Comparison of ENCODE assay signal across 14 cellular contexts in the genomic region with DNA sequence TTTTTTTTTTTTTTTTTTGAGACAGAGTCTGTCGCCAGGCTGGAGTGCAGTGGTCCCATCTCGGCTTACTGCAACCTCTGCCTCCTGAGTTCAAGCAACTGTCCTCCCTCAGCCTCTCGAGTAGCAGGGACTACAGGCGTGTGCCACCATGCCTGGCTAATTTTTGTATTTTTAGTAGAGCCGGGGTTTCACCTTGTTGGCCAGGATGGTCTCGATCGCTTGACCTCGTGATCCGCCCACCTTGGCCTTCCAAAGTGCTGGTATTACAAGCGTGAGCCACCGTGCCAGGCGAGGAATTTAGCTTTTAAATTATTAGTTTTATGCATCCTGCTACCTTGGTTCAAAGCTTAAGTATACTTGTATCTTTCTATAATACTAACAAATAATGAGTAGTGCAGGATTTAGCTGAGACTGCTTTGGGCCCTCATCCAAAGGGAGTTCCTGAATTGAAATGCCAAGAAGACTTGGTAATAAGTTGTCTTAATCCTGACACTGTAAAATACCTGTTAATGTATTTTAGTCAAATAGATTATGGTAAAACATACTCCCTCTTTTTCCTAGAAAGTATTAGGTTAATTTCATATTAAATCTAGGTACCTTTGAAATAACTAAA. TPM values are rescaled to one million over a fixed set of nuclear protein-coding genes. Genes with fewer than 3 reads are reported as not detected.
DNase-seq lines count a peak whose midpoint lies in the region; ATAC-seq and TF ChIP-seq lines count a peak whose summit lies in the region.
"Had no signal": no experiment of that assay in that cellular context is flagged by ENCODE, and none has a peak within 500 bp of the region (broad histone marks: within the 10 kb centered on the region; RNA-seq: fewer than 3 reads in every experiment).

No MANE protein-coding gene starts in this region.

- H3F3A ChIP-seq in neural progenitor cell (ENCODE audit: low read depth) = peaks cover 15% of the 10 kb centered on the region

- H3K27ac Mint-ChIP-seq in T-cell = peak overlapping the region; percentile 90 to 94
- peak overlapping the region; percentile 25 for H3K27ac Mint-ChIP-seq in stimulated activated naive B cell treated with anti-CD40 and anti-IgM and Interleukin-4, amounts not matched to agents 10 μg/mL and 1 μg/mL and 100 μg/mL, for 72 hours
- no peak overlapping the region for H3K27ac Mint-ChIP-seq in neural progenitor cell

- H3K9me3 Mint-ChIP-seq in activated T-cell treated with anti-CD3 and anti-CD28 coated beads, Interleukin-2, amount 50 U/mL, for 4 hours = no peaks in the 10 kb centered on the region
- H3K9me3 Mint-ChIP-seq in T-cell (no peaks in the 10 kb centered on the region), neural progenitor cell (peaks cover 13% of the 10 kb centered on the region)
- H3K9me3 Mint-ChIP-seq in stimulated activated naive B cell treated with anti-CD40 and anti-IgM and Interleukin-4, amounts not matched to agents 10 μg/mL and 1 μg/mL and 100 μg/mL, for 72 hours = no peaks in the 10 kb centered on the region

- H3K4me2 ChIP-seq in neural progenitor cell = no peak overlapping the region

- peaks cover 94% of the 10 kb centered on the region for H3K79me2 ChIP-seq in neural progenitor cell (ENCODE audit: low read depth)

- H2AFZ ChIP-seq in neural progenitor cell (replicated peaks) = no peak overlapping the region

- peak overlapping the region; percentile 14 for H3K27ac ChIP-seq in effector memory CD4-positive, alpha-beta T cell (ENCODE audit: insufficient read depth, low read length, poor library complexity, severe bottlenecking)
- H3K27ac ChIP-seq in neural progenitor cell = no peak overlapping the region
- H3K27ac ChIP-seq: suprapubic skin had no signal

- peak overlapping the region; percentile 81 for H3K4me3 Mint-ChIP-seq in activated T-cell treated with anti-CD3 and anti-CD28 coated beads, Interleukin-2, amount 50 U/mL, for 4 hours
- H3K4me3 Mint-ChIP-seq in T-cell (peak overlapping the region; percentile 83 to 92 (median 85)), neural progenitor cell (no peak overlapping the region)
- H3K4me3 Mint-ChIP-seq in stimulated activated naive B cell treated with anti-CD40 and anti-IgM and Interleukin-4, amounts not matched to agents 10 μg/mL and 1 μg/mL and 100 μg/mL, for 72 hours = no peak overlapping the region

- peaks cover 61% of the 10 kb centered on the region for H3K4me1 Mint-ChIP-seq in activated T-cell treated with anti-CD3 and anti-CD28 coated beads, Interleukin-2, amount 50 U/mL, for 4 hours (ENCODE audit: low read depth)
- H3K4me1 Mint-ChIP-seq in T-cell = peaks cover 54 to 64% (median 58%) of the 10 kb centered on the region in 3 donors
- peaks cover 30 to 47% of the 10 kb centered on the region in 2 donors for H3K4me1 Mint-ChIP-seq in stimulated activated naive B cell treated with anti-CD40 and anti-IgM and Interleukin-4, amounts not matched to agents 10 μg/mL and 1 μg/mL and 100 μg/mL, for 72 hours
- H3K4me1 Mint-ChIP-seq in neural progenitor cell = peaks cover 17% of the 10 kb centered on the region

- POLR2A ChIA-PET in T-cell (lab: Charles Lee) = interaction anchor here in 1 of 2 donors (0.7 kb wide), 1 partner anchor 101 kb away, joined by 30 read pairs; no protein-coding TSS in a partner anchor

- peaks cover 30% of the 10 kb centered on the region for H3K4me1 ChIP-seq in effector memory CD4-positive, alpha-beta T cell (ENCODE audit: control insufficient read depth, insufficient read depth, low read length, poor library complexity, severe bottlenecking)
- peaks cover 8% of the 10 kb centered on the region for H3K4me1 ChIP-seq in neural progenitor cell

- no peak overlapping the region for H3K4me3 ChIP-seq in effector memory CD4-positive, alpha-beta T cell (ENCODE audit: insufficient read depth, low read depth, low read length, poor library complexity, severe bottlenecking)
- no peak overlapping the region for H3K4me3 ChIP-seq in neural progenitor cell
- H3K4me3 ChIP-seq: esophagus squamous epithelium, suprapubic skin had no signal

- no peak for ATAC-seq in activated T-cell treated with anti-CD3 and anti-CD28 coated beads, Interleukin-2, amount 50 U/mL, for 4 hours
- no peak for ATAC-seq in T-cell (replicated peaks in 1 of 4)
- ATAC-seq in stimulated activated naive B cell treated with anti-CD40 and anti-IgM and Interleukin-4, amounts not matched to agents 10 μg/mL and 1 μg/mL and 100 μg/mL, for 72 hours (replicated peaks) = no peak
- ATAC-seq: left colon, PC-3, SK-N-SH treated with all-trans-retinoic acid at 6 μM for 48 hours had no signal

- H4K20me1 ChIP-seq in neural progenitor cell (ENCODE audit: low read depth) = peaks cover 10% of the 10 kb centered on the region

- no peak overlapping the region for H3K9ac ChIP-seq in neural progenitor cell

- no peak for DNase-seq in activated T-cell treated with anti-CD3 and anti-CD28 coated beads, Interleukin-2, amount 50 U/mL, for 4 hours
- DNase-seq in activated T-cell treated with anti-CD3 and anti-CD28 coated beads, Interleukin-2, amount 50 U/mL, for 48 hours = no peak
- DNase-seq in T-cell (no peak), neural progenitor cell (ENCODE audit: low spot score) (no peak), NCI-H2081 (lab: John Stamatoyannopoulos, UW) (no peak), AML-193 (lab: John Stamatoyannopoulos, UW) (no peak)
- DNase-seq in effector memory CD4-positive, alpha-beta T cell = no peak
- DNase-seq in stimulated activated naive B cell treated with anti-CD40 and anti-IgM and Interleukin-4, amounts not matched to agents 10 μg/mL and 1 μg/mL and 100 μg/mL, for 72 hours = no peak
- DNase-seq: esophagus squamous epithelium, left colon, NCI-H510A, PC-3 had no signal

- TF ChIP-seq CTCF in neural progenitor cell (IDR thresholded peaks at IDR 0.05) = no peak

- no peaks in the 10 kb centered on the region for H3K27me3 ChIP-seq in effector memory CD4-positive, alpha-beta T cell (replicated peaks; ENCODE audit: control insufficient read depth, insufficient read depth, low read length, poor library complexity, severe bottlenecking)
- no peaks in the 10 kb centered on the region for H3K27me3 ChIP-seq in neural progenitor cell
- H3K27me3 ChIP-seq: esophagus squamous epithelium, suprapubic skin had no signal

- H3K36me3 ChIP-seq in effector memory CD4-positive, alpha-beta T cell (ENCODE audit: control insufficient read depth, insufficient read depth, low read length) = no peaks in the 10 kb centered on the region
- H3K36me3 ChIP-seq in neural progenitor cell = no peaks in the 10 kb centered on the region
- H3K36me3 ChIP-seq: esophagus squamous epithelium, suprapubic skin had no signal

- H3K27me3 Mint-ChIP-seq in activated T-cell treated with anti-CD3 and anti-CD28 coated beads, Interleukin-2, amount 50 U/mL, for 4 hours (ENCODE audit: low read depth) = no peaks in the 10 kb centered on the region
- H3K27me3 Mint-ChIP-seq in T-cell (no peaks in the 10 kb centered on the region), neural progenitor cell (ENCODE audit: insufficient read depth, low read depth) (peaks cover 3% of the 10 kb centered on the region)
- no peaks in the 10 kb centered on the region for H3K27me3 Mint-ChIP-seq in stimulated activated naive B cell treated with anti-CD40 and anti-IgM and Interleukin-4, amounts not matched to agents 10 μg/mL and 1 μg/mL and 100 μg/mL, for 72 hours

- no peaks in the 10 kb centered on the region for H3K9me3 ChIP-seq in effector memory CD4-positive, alpha-beta T cell (ENCODE audit: control insufficient read depth, low read length)
- H3K9me3 ChIP-seq in neural progenitor cell (ENCODE audit: low read depth) = no peaks in the 10 kb centered on the region
- H3K9me3 ChIP-seq: esophagus squamous epithelium, suprapubic skin had no signal

- CTCF ChIA-PET in T-cell (lab: Charles Lee) = interaction anchor here in 1 of 2 donors (0.6 to 1.2 kb wide), 2 partner anchors 26 to 113 kb away, joined by 3 to 5 read pairs; no protein-coding TSS in a partner anchor

- peaks cover 18% of the 10 kb centered on the region for H3K36me3 Mint-ChIP-seq in activated T-cell treated with anti-CD3 and anti-CD28 coated beads, Interleukin-2, amount 50 U/mL, for 4 hours (ENCODE audit: insufficient read depth)
- H3K36me3 Mint-ChIP-seq in T-cell (peaks cover 27% of the 10 kb centered on the region), neural progenitor cell (peaks cover 19% of the 10 kb centered on the region)
- peaks cover 11 to 22% of the 10 kb centered on the region in 2 donors for H3K36me3 Mint-ChIP-seq in stimulated activated naive B cell treated with anti-CD40 and anti-IgM and Interleukin-4, amounts not matched to agents 10 μg/mL and 1 μg/mL and 100 μg/mL, for 72 hours

RNA-seq across cellular contexts. Expression of a gene that starts 5.0 kb away (rescaled TPM):
- 100 to 1,000 TPM in 1 of 3 donors, 10 to 100 TPM in 2; 89.3 to 103 (median 97.5) TPM for total RNA-seq in activated T-cell treated with anti-CD3 and anti-CD28 coated beads, Interleukin-2, amount 50 U/mL, for 4 hours
- total RNA-seq in T-cell (100 to 1,000 TPM; 229 to 259 (median 238) TPM), neural progenitor cell (ENCODE audit: low replicate concordance) (52.8 and 79.9 TPM in 2 replicates)

Comparison
In these comparisons a context has a peak if more than half of its experiments do, and no peak if none do; other contexts are left out.
1. H3K4me3 Mint-ChIP-seq: peak in activated T-cell treated with anti-CD3 and anti-CD28 coated beads, Interleukin-2, amount 50 U/mL, for 4 hours (single experiment) and T-cell (3 of 3); none in stimulated activated naive B cell treated with anti-CD40 and anti-IgM and Interleukin-4, amounts not matched to agents 10 μg/mL and 1 μg/mL and 100 μg/mL, for 72 hours (0 of 2) and neural progenitor cell (single experiment).